27 cellular contexts compared by ENCODE assay signal in genomic region chr2:66379473-66379872, GRCh38. TPM values are rescaled to one million over a fixed set of nuclear protein-coding genes. Genes with fewer than 3 reads are reported as not detected.
"Had no signal": no experiment of that assay in that cellular context is flagged by ENCODE, and none has a peak within 500 bp of the region (broad histone marks: within the 10 kb centered on the region; RNA-seq: fewer than 3 reads in every experiment).

No MANE protein-coding gene starts in this region.

- H3K9me3 ChIP-seq: ovary, prostate gland, spleen, suprapubic skin, testis, tibial artery, transverse colon, upper lobe of right lung, uterus had no signal

- H3K36me3 ChIP-seq: neural progenitor cell, ovary, prostate gland, spleen, suprapubic skin, tibial artery, transverse colon, upper lobe of right lung, uterus had no signal

- H3K9ac ChIP-seq: neural progenitor cell had no signal

- H2AFZ ChIP-seq: neural progenitor cell had no signal

- H3K4me3 ChIP-seq: neural progenitor cell, ovary, prostate gland, skin epidermis, smooth muscle cell, spleen, suprapubic skin, testis, tibial artery, transverse colon, upper lobe of right lung, uterus had no signal

- ATAC-seq: naive thymus-derived CD4-positive, alpha-beta T cell; natural killer cell; right cardiac atrium; sciatic nerve; stimulated activated memory B cell treated with anti-CD40 and anti-IgM and Interleukin-4, amounts not matched to agents 10 μg/mL and 1 μg/mL and 100 μg/mL, for 72 hours; stimulated activated naive CD8-positive, alpha-beta T cell treated with anti-CD3 and anti-CD28 coated beads, Interleukin-15, amount 100 ng/mL, for 72 hours; stimulated activated naive CD8-positive, alpha-beta T cell treated with anti-CD3 and anti-CD28 coated beads, Interleukin-15, Interleukin-2, amounts not matched to agents 100 U/mL and 50 U/mL, for 24 hours; upper lobe of right lung had no signal

- DNase-seq: naive thymus-derived CD4-positive, alpha-beta T cell; natural killer cell; occipital lobe; ovary; right cardiac atrium; spleen; stimulated activated CD4-positive, alpha-beta T cell treated with anti-CD3 and anti-CD28 coated beads, Interleukin-12 subunit alpha, Interleukin-12 subunit beta, amount 100 ng/mL, for 4 hours; stimulated activated CD4-positive, alpha-beta T cell treated with anti-CD3 and anti-CD28 coated beads, Interleukin-1b, Interleukin-23, amount 100 ng/mL, for 48 hours; stimulated activated CD4-positive, alpha-beta T cell treated with anti-CD3 and anti-CD28 coated beads, Interleukin-4, amount 100 ng/mL, for 1 hour; stimulated activated CD4-positive, alpha-beta T cell treated with anti-CD3 and anti-CD28 coated beads, Interleukin-4, amount 100 ng/mL, for 4 hours; stimulated activated CD8-positive, alpha-beta memory T cell treated with anti-CD3 and anti-CD28 coated beads, Interleukin-4, amount 100 ng/mL, for 48 hours; stimulated activated naive CD4-positive, alpha-beta T cell; stimulated activated naive CD8-positive, alpha-beta T cell treated with anti-CD3 and anti-CD28 coated beads, Interleukin-15, amount 100 ng/mL, for 72 hours; stimulated activated naive CD8-positive, alpha-beta T cell treated with anti-CD3 and anti-CD28 coated beads, Interleukin-15, Interleukin-2, amounts not matched to agents 100 U/mL and 50 U/mL, for 24 hours; substantia nigra; testis; tibial artery; transverse colon; upper lobe of right lung; uterus had no signal

- H3K4me1 ChIP-seq: prostate gland, spleen, suprapubic skin, testis, tibial artery, transverse colon, upper lobe of right lung, uterus had no signal

- H3K27ac ChIP-seq: neural progenitor cell, ovary, prostate gland, skin epidermis, spleen, suprapubic skin, testis, tibial artery, transverse colon, upper lobe of right lung, uterus had no signal

- H3K4me2 ChIP-seq: neural progenitor cell, smooth muscle cell had no signal

- H3K27me3 ChIP-seq: neural progenitor cell, ovary, spleen, suprapubic skin, testis, transverse colon, upper lobe of right lung, uterus had no signal

RNA-seq across cellular contexts. Expression of gene MEIS1, which starts 55.5 kb away (rescaled TPM):
- polyA plus RNA-seq: naive thymus-derived CD4-positive, alpha-beta T cell had no signal
